2 cellular contexts compared by ENCODE assay signal in the genomic region with DNA sequence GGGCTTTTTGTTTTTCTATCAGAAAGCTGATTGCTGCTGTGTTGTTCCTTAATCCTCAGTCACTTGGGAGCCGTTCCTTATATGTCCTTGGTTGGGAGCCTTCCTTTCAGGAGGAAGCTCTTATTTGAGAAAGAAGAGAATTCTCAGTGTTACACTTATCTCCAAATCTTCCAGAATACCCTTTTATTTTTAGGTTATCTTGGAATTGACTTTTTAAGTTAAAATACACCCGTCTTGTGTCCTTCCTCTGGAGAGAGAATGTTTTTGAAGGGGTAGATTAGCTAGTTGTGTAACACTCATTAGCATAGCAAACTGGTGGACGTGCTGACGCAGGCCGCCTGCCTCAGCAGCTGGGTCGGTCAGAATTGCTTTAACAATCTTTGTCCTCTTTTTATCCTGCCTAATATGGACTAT.
TF ChIP-seq lines count a peak whose summit lies in the region.

No MANE protein-coding gene starts in this region.

TF ChIP-seq in GM23338, 12 proteins besides CTCF, POLR2A, EP300 and RAD21 (continued from another document):
- TF ChIP-seq CREB1 (CRISPR knock-in tag; IDR thresholded peaks at IDR 0.05; ENCODE audit: low read depth), result no peak
- TF ChIP-seq, protein P1, sequence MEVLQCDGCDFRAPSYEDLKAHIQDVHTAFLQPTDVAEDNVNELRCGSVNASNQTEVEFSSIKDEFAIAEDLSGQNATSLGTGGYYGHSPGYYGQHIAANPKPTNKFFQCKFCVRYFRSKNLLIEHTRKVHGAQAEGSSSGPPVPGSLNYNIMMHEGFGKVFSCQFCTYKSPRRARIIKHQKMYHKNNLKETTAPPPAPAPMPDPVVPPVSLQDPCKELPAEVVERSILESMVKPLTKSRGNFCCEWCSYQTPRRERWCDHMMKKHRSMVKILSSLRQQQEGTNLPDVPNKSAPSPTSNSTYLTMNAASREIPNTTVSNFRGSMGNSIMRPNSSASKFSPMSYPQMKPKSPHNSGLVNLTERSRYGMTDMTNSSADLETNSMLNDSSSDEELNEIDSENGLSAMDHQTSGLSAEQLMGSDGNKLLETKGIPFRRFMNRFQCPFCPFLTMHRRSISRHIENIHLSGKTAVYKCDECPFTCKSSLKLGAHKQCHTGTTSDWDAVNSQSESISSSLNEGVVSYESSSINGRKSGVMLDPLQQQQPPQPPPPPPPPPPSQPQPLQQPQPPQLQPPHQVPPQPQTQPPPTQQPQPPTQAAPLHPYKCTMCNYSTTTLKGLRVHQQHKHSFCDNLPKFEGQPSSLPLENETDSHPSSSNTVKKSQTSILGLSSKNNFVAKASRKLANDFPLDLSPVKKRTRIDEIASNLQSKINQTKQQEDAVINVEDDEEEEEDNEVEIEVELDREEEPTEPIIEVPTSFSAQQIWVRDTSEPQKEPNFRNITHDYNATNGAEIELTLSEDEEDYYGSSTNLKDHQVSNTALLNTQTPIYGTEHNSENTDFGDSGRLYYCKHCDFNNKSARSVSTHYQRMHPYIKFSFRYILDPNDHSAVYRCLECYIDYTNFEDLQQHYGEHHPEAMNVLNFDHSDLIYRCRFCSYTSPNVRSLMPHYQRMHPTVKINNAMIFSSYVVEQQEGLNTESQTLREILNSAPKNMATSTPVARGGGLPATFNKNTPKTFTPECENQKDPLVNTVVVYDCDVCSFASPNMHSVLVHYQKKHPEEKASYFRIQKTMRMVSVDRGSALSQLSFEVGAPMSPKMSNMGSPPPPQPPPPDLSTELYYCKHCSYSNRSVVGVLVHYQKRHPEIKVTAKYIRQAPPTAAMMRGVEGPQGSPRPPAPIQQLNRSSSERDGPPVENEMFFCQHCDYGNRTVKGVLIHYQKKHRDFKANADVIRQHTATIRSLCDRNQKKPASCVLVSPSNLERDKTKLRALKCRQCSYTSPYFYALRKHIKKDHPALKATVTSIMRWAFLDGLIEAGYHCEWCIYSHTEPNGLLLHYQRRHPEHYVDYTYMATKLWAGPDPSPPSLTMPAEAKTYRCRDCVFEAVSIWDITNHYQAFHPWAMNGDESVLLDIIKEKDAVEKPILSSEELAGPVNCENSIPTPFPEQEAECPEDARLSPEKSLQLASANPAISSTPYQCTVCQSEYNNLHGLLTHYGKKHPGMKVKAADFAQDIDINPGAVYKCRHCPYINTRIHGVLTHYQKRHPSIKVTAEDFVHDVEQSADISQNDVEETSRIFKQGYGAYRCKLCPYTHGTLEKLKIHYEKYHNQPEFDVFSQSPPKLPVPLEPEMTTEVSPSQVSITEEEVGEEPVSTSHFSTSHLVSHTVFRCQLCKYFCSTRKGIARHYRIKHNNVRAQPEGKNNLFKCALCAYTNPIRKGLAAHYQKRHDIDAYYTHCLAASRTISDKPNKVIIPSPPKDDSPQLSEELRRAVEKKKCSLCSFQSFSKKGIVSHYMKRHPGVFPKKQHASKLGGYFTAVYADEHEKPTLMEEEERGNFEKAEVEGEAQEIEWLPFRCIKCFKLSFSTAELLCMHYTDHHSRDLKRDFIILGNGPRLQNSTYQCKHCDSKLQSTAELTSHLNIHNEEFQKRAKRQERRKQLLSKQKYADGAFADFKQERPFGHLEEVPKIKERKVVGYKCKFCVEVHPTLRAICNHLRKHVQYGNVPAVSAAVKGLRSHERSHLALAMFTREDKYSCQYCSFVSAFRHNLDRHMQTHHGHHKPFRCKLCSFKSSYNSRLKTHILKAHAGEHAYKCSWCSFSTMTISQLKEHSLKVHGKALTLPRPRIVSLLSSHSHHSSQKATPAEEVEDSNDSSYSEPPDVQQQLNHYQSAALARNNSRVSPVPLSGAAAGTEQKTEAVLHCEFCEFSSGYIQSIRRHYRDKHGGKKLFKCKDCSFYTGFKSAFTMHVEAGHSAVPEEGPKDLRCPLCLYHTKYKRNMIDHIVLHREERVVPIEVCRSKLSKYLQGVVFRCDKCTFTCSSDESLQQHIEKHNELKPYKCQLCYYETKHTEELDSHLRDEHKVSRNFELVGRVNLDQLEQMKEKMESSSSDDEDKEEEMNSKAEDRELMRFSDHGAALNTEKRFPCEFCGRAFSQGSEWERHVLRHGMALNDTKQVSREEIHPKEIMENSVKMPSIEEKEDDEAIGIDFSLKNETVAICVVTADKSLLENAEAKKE (CRISPR knock-in tag; IDR thresholded peaks at IDR 0.05), result no peak
- TF ChIP-seq JUNB (IDR thresholded peaks at IDR 0.05; ENCODE audit: unreplicated experiment), result no peak

TF ChIP-seq in K562, 482 proteins besides CTCF, POLR2A, EP300 and RAD21 (continued from another document):
- TF ChIP-seq, protein P2, sequence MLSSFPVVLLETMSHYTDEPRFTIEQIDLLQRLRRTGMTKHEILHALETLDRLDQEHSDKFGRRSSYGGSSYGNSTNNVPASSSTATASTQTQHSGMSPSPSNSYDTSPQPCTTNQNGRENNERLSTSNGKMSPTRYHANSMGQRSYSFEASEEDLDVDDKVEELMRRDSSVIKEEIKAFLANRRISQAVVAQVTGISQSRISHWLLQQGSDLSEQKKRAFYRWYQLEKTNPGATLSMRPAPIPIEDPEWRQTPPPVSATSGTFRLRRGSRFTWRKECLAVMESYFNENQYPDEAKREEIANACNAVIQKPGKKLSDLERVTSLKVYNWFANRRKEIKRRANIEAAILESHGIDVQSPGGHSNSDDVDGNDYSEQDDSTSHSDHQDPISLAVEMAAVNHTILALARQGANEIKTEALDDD (IDR thresholded peaks at IDR 0.05), result peak; percentile 76
- TF ChIP-seq CEBPG (CRISPR knock-in tag; IDR thresholded peaks at IDR 0.05) (peak; percentile 68), CEBPG (tag; conservative IDR thresholded peaks at IDR 0.05 in 1 of 2, IDR thresholded peaks at IDR 0.05 in 1 of 2) (peak; percentile 72 to 83), GTF2F1 (IDR thresholded peaks at IDR 0.05; ENCODE audit: low read depth, low read length) (no peak), NRF1 (conservative IDR thresholded peaks at IDR 0.05 in 1 of 2, IDR thresholded peaks at IDR 0.05 in 1 of 2) (peak; percentile 28 to 58; a peak in 2 of 4 replicates), HDAC1 (IDR thresholded peaks at IDR 0.05) (no peak), ATF1 (CRISPR knock-in tag; IDR thresholded peaks at IDR 0.05) (no peak), ATF1 (tag; IDR thresholded peaks at IDR 0.05) (peak; percentile 37; the same call in 1 of the 2 replicates), SREBF2 (CRISPR knock-in tag; IDR thresholded peaks at IDR 0.05) (no peak), SMARCA4 (IDR thresholded peaks at IDR 0.05) (peak; percentile 16; the same call in 1 of the 2 replicates), ZNF79 (CRISPR knock-in tag; IDR thresholded peaks at IDR 0.05; ENCODE audit: low read depth) (no peak), CXXC5 (CRISPR knock-in tag; IDR thresholded peaks at IDR 0.05) (peak; percentile 19; the same call in 1 of the 2 replicates), CEBPB (tag; IDR thresholded peaks at IDR 0.05) (peak; percentile 93), ZC3H11A (IDR thresholded peaks at IDR 0.05; ENCODE audit: low read depth, low read length) (no peak)
- TF ChIP-seq, protein P3, sequence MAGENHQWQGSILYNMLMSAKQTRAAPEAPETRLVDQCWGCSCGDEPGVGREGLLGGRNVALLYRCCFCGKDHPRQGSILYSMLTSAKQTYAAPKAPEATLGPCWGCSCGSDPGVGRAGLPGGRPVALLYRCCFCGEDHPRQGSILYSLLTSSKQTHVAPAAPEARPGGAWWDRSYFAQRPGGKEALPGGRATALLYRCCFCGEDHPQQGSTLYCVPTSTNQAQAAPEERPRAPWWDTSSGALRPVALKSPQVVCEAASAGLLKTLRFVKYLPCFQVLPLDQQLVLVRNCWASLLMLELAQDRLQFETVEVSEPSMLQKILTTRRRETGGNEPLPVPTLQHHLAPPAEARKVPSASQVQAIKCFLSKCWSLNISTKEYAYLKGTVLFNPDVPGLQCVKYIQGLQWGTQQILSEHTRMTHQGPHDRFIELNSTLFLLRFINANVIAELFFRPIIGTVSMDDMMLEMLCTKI (IDR thresholded peaks at IDR 0.05; ENCODE audit: partially characterized antibody), result no peak
- TF ChIP-seq, protein P4, sequence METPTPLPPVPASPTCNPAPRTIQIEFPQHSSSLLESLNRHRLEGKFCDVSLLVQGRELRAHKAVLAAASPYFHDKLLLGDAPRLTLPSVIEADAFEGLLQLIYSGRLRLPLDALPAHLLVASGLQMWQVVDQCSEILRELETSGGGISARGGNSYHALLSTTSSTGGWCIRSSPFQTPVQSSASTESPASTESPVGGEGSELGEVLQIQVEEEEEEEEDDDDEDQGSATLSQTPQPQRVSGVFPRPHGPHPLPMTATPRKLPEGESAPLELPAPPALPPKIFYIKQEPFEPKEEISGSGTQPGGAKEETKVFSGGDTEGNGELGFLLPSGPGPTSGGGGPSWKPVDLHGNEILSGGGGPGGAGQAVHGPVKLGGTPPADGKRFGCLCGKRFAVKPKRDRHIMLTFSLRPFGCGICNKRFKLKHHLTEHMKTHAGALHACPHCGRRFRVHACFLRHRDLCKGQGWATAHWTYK (CRISPR knock-in tag; IDR thresholded peaks at IDR 0.05), result 0 out of 2 replicates have a peak, but pooled peaks have one; percentile 13
